ENCODE assay signal across 8 cellular contexts in the genomic region with DNA sequence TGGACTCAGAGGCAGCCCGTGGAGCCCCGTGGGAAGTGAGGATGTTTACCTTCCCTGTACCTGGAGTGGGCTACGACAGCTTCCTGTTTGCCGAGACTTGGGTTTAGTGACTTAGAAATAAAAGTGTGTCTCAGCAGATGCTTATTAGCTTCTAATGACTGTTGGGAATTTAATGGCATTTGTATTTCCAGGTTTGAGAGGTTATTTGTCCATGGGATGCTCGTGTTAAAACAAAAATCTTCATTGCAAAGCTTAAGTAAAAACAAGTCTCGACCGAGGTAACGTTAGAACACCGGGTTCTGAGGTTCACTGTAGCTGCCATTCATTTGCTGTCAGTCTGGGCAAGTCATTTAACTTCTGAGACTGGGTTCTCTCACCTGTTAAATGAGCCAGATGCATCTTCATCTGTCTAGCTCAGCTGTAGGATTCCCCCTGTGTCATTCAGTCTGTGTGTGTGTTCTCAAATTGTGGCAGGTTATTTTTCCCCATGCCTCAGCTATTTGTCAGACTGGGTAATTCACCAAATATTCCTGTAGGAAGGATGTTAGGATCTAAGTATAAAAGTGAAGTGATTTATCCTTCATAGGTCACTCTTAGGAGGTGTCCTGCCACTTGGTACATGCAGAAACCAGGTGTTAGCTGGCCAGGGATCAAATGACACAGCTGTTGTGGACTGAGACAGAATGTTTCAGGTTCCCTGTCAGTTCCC. TPM values are rescaled to one million over a fixed set of nuclear protein-coding genes. Genes with fewer than 3 reads are reported as not detected.
DNase-seq lines count a peak whose midpoint lies in the region; ATAC-seq, FAIRE-seq and TF ChIP-seq lines count a peak whose summit lies in the region.

No MANE protein-coding gene starts in this region.

- H3K4me3 ChIP-seq in DOHH2 (ENCODE audit: low read length) (peak overlapping the region; percentile 95), neutrophil (ENCODE audit: low read depth in 1 of 2, low read length in 1 of 2) (peak overlapping the region; percentile 69 to 71)

- DNase-seq in RPMI8226 (peak; percentile 37), epithelial cell of prostate (ENCODE audit: low read depth, low spot score) (no peak), COLO829 (ENCODE audit: low spot score) (no peak), GM12891 (ENCODE audit: insufficient read length, low spot score) (no peak)

- H3K9me2 ChIP-seq in DOHH2 (replicated peaks; ENCODE audit: control insufficient read depth, low read length): no peaks in the 10 kb centered on the region

- peaks cover 34% of the 10 kb centered on the region for H3K79me2 ChIP-seq in DOHH2 (ENCODE audit: control insufficient read depth, low read length)

- H3K36me3 ChIP-seq in DOHH2 (ENCODE audit: control insufficient read depth, low read length) (peaks cover 42% of the 10 kb centered on the region), neutrophil (peaks cover 15% of the 10 kb centered on the region)

- ATAC-seq in GM21786 (IDR thresholded peaks at IDR 0.05; ENCODE audit: unreplicated experiment) (peak; percentile 30), GM21367 (IDR thresholded peaks at IDR 0.05; ENCODE audit: unreplicated experiment) (no peak)

- no peaks in the 10 kb centered on the region for H3K27me3 ChIP-seq in DOHH2 (ENCODE audit: control insufficient read depth, low read length)
- no peaks in the 10 kb centered on the region for H3K27me3 ChIP-seq in neutrophil

- peak overlapping the region; percentile 60 for H3K27ac ChIP-seq in DOHH2 (ENCODE audit: low read depth, low read length)
- H3K27ac ChIP-seq in epithelial cell of prostate: peak overlapping the region; percentile 91
- peak overlapping the region; percentile 52 for H3K27ac ChIP-seq in neutrophil

- peak overlapping the region; percentile 78 for H3K4me2 ChIP-seq in DOHH2 (ENCODE audit: low read length)

- peaks cover 4% of the 10 kb centered on the region; the same call in 1 of the 2 replicates for H3F3A ChIP-seq in DOHH2 (ENCODE audit: control insufficient read depth, insufficient read depth)

- no peak for FAIRE-seq in GM12891 (lab: Jason Lieb, UNC)

- TF ChIP-seq CTCF in DOHH2 (IDR thresholded peaks at IDR 0.05; ENCODE audit: low read depth, low read length, poor library complexity, severe bottlenecking) (no peak), neutrophil (IDR thresholded peaks at IDR 0.05) (no peak)

- H3K4me1 ChIP-seq in DOHH2 (ENCODE audit: control insufficient read depth, low read length) (peaks cover 28% of the 10 kb centered on the region), neutrophil (ENCODE audit: control insufficient read depth in 1 of 2, insufficient read depth in 1 of 2, low read depth in 1 of 2, low read length in 1 of 2) (peaks cover 10 to 14% of the 10 kb centered on the region in 2 experiments)

- TF ChIP-seq POLR2A in GM12891 (IDR thresholded peaks at IDR 0.05; ENCODE audit: low read depth, low read length): no peak

- H4K20me1 ChIP-seq in DOHH2 (ENCODE audit: control insufficient read depth, insufficient read depth, low read depth, low read length): no peaks in the 10 kb centered on the region

- H3K9me3 ChIP-seq in DOHH2 (ENCODE audit: control insufficient read depth, insufficient read depth, low read length) (no peaks in the 10 kb centered on the region), neutrophil (no peaks in the 10 kb centered on the region)

TF ChIP-seq in GM12891, 5 proteins besides CTCF, POLR2A, EP300 and RAD21:
- TF ChIP-seq POU2F2 (IDR thresholded peaks at IDR 0.05; ENCODE audit: low read depth, low read length): no peak
- no peak for TF ChIP-seq PAX5 (IDR thresholded peaks at IDR 0.05; ENCODE audit: insufficient read depth, low read length, severe bottlenecking)
- TF ChIP-seq TAF1 (IDR thresholded peaks at IDR 0.05; ENCODE audit: low read depth, low read length): no peak
TF ChIP-seq in GM12891: peak in this region for 0.

RNA-seq across cellular contexts. Expression of a gene that starts 0.8 kb away (rescaled TPM):
- polyA plus RNA-seq in GM12891 (2012; ENCODE audit: low read depth, missing spikeins): 35.7 TPM

RNA-seq across cellular contexts. Expression of a gene that starts 22.6 kb away (rescaled TPM):
- 55.0 TPM for polyA plus RNA-seq in GM12891 (2012; ENCODE audit: low read depth, missing spikeins)

RNA-seq across cellular contexts. Expression of a gene that starts 54.9 kb away (rescaled TPM):
- polyA plus RNA-seq in GM12891 (2012; ENCODE audit: low read depth, missing spikeins): 28.4 TPM
